Comparison of ENCODE assay signal across 1 cellular context in the genomic region with DNA sequence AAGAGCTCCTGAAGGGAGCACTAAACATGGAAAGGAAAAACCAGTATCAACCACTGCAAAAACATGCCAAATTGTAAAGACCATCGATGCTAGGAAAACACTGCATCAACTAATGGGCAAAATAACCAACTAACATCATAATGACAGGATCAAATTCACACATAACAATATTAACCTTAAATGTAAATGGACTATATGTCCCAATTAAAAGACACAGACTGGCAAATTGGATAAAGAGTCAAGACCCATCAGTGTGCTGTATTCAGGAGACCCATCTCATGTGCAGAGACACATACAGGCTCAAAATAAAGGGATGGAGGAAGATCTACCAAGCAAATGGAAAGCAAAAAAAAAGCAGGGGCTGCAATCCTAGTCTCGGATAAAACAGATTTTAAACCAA. TPM values are rescaled to one million over a fixed set of nuclear protein-coding genes. Genes with fewer than 3 reads are reported as not detected.
"Had no signal": no experiment of that assay in that cellular context is flagged by ENCODE, and none has a peak within 500 bp of the region (broad histone marks: within the 10 kb centered on the region; RNA-seq: fewer than 3 reads in every experiment).

No MANE protein-coding gene starts in this region.

RNA-seq across cellular contexts. Expression of gene GLT8D2, which starts 13.8 kb away (rescaled TPM):
- total RNA-seq: naive thymus-derived CD8-positive, alpha-beta T cell had no signal
- polyA plus RNA-seq: naive thymus-derived CD8-positive, alpha-beta T cell had no signal
